11 cellular contexts compared by ENCODE assay signal in genomic region chr3:14915636-14916222, GRCh38. TPM values are rescaled to one million over a fixed set of nuclear protein-coding genes. Genes with fewer than 3 reads are reported as not detected.
DNase-seq lines count a peak whose midpoint lies in the region; ATAC-seq, FAIRE-seq and TF ChIP-seq lines count a peak whose summit lies in the region.
"Had no signal": no experiment of that assay in that cellular context is flagged by ENCODE, and none has a peak within 500 bp of the region (broad histone marks: within the 10 kb centered on the region; RNA-seq: fewer than 3 reads in every experiment).

No MANE protein-coding gene starts in this region.

- no peak overlapping the region for H2AFZ ChIP-seq in K562 (ENCODE audit: low read depth, low read length)

- WGBS in K562 (ENCODE audit: insufficient coverage, low coverage, missing lambda C conversion rate) = 3% methylated on average over 3 of the region's 3 CpGs

- TF ChIP-seq EP300 in K562 (IDR thresholded peaks at IDR 0.05; ENCODE audit: low read length) = no peak

- H3K4me3 Mint-ChIP-seq in naive thymus-derived CD8-positive, alpha-beta T cell = no peak overlapping the region
- H3K4me3 Mint-ChIP-seq: IgD-negative memory B cell had no signal

- TF ChIP-seq CTCF in K562 (IDR thresholded peaks at IDR 0.05 in 2 of 3, conservative IDR thresholded peaks at IDR 0.05 in 1 of 3; ENCODE audit: insufficient read depth in 2 of 3, low read depth in 1 of 3, low read length in 3 of 3) = peak; percentile 49 to 56 (median 53)

- peaks cover 0 to 3% (median 0%) of the 10 kb centered on the region in 4 donors for H3K4me1 Mint-ChIP-seq in naive thymus-derived CD8-positive, alpha-beta T cell
- H3K4me1 Mint-ChIP-seq: IgD-negative memory B cell had no signal

- peaks cover 16% of the 10 kb centered on the region; the same call in 1 of the 2 replicates for H4K20me1 ChIP-seq in K562 (replicated peaks; ENCODE audit: control insufficient read depth, insufficient read depth, low read length)

- ATAC-seq in K562 (peak; percentile 59; the same call in 2 of the 3 replicates), HG02870 (IDR thresholded peaks at IDR 0.05; ENCODE audit: unreplicated experiment) (no peak), GM21528 (IDR thresholded peaks at IDR 0.05; ENCODE audit: low FRiP score, unreplicated experiment) (no peak)
- peak; percentile 70 to 96 for ATAC-seq in naive thymus-derived CD8-positive, alpha-beta T cell

- H3K4me2 ChIP-seq in K562 (ENCODE audit: insufficient read depth, low read length) = no peak overlapping the region

- BruUV-seq in K562 (replicated peaks; lab: Mats Ljungman, UMichigan) = no TSS peak

- H3K4me1 ChIP-seq in K562 (replicated peaks in 1 of 2; ENCODE audit: control insufficient read depth in 2 of 2, insufficient read depth in 2 of 2, low read length in 2 of 2) = no peaks in the 10 kb centered on the region

- in situ Hi-C loops in K562 (cut with MboI) = loop anchor here (25.0 kb wide), 2 partner anchors 403 to 1253 kb away; no protein-coding TSS in a partner anchor

- CTCF ChIA-PET in K562 (lab: Yijun Ruan, JAX; ENCODE audit: low intra/inter-chr PET ratio) = no interaction called here

- no peaks in the 10 kb centered on the region for H3K9me1 ChIP-seq in K562 (ENCODE audit: control insufficient read depth, insufficient read depth, low read length)

- no peak overlapping the region for H3K4me3 ChIP-seq in Jurkat, Clone E6-1 (ENCODE audit: low read length)
- no peak overlapping the region for H3K4me3 ChIP-seq in K562
- H3K4me3 ChIP-seq: esophagus squamous epithelium had no signal

- DNase-seq in Daoy (ENCODE audit: low read depth) (peak; percentile 12), K562 (ENCODE audit: extremely low read depth in 1 of 4, low spot score in 3 of 4) (no peak)
- DNase-seq in Jurkat, Clone E6-1 (ENCODE audit: low read depth, low spot score) = peak; percentile 47
- DNase-seq in naive thymus-derived CD8-positive, alpha-beta T cell = peak in 6 of 10 donors; percentile 17 to 81 (median 31)
- no peak for DNase-seq in stimulated activated CD4-positive, alpha-beta T cell treated with anti-CD3 and anti-CD28 coated beads, Interleukin-1b, Interleukin-23, amount 100 ng/mL, for 48 hours
- DNase-seq in stimulated activated CD4-positive, alpha-beta T cell treated with anti-CD3 and anti-CD28 coated beads, Interleukin-2, amount 100 ng/mL, for 24 hours = no peak
- DNase-seq: esophagus squamous epithelium; stimulated activated CD4-positive, alpha-beta T cell treated with anti-CD3 and anti-CD28 coated beads, Interleukin-12 subunit alpha, Interleukin-12 subunit beta, amount 100 ng/mL, for 4 hours had no signal

- H3K27ac Mint-ChIP-seq in naive thymus-derived CD8-positive, alpha-beta T cell = no peak overlapping the region
- H3K27ac Mint-ChIP-seq: IgD-negative memory B cell had no signal

- no peaks in the 10 kb centered on the region for H3K36me3 Mint-ChIP-seq in naive thymus-derived CD8-positive, alpha-beta T cell
- H3K36me3 Mint-ChIP-seq: IgD-negative memory B cell had no signal

- peak; percentile 71 to 77 for TF ChIP-seq RAD21 in K562 (CRISPR knock-in tag; conservative IDR thresholded peaks at IDR 0.05 in 1 of 2, IDR thresholded peaks at IDR 0.05 in 1 of 2)

- H3K9me3 ChIP-seq in K562 (replicated peaks; ENCODE audit: control insufficient read depth, insufficient read depth, low read depth, low read length) = no peaks in the 10 kb centered on the region
- H3K9me3 ChIP-seq: esophagus squamous epithelium had no signal

- no peaks in the 10 kb centered on the region for H3K9me3 Mint-ChIP-seq in naive thymus-derived CD8-positive, alpha-beta T cell
- H3K9me3 Mint-ChIP-seq: IgD-negative memory B cell had no signal

- peak; percentile 72 for FAIRE-seq in K562 (lab: Jason Lieb, UNC)

- peaks cover 0 to 4% (median 0%) of the 10 kb centered on the region in 5 donors for H3K27me3 Mint-ChIP-seq in naive thymus-derived CD8-positive, alpha-beta T cell

- H3K9ac ChIP-seq in K562 (ENCODE audit: insufficient read depth in 1 of 2, low read depth in 2 of 2, low read length in 2 of 2) = no peak overlapping the region

- H3K27ac ChIP-seq in K562 (ENCODE audit: extremely low read depth, low read depth, low read length) = no peak overlapping the region
- H3K27ac ChIP-seq: esophagus squamous epithelium had no signal

- TF ChIP-seq POLR2A in K562 (conservative IDR thresholded peaks at IDR 0.05) = no peak

- no peaks in the 10 kb centered on the region for H3K79me2 ChIP-seq in K562 (ENCODE audit: control insufficient read depth, insufficient read depth, low read length)

- H3K27me3 ChIP-seq in K562 (ENCODE audit: control insufficient read depth in 2 of 2, insufficient read depth in 2 of 2, low read length in 2 of 2) = peaks cover 39 to 68% of the 10 kb centered on the region in 2 experiments

- no peaks in the 10 kb centered on the region for H3K36me3 ChIP-seq in K562 (ENCODE audit: control insufficient read depth, insufficient read depth, low read length)

- POLR2A ChIA-PET in K562 (lab: Yijun Ruan, JAX) = no interaction called here
- POLR2A ChIA-PET in naive thymus-derived CD8-positive, alpha-beta T cell (lab: Charles Lee) = interaction anchor here (0.7 to 1.2 kb wide), 4 partner anchors 15 to 125 kb away, joined by 3 read pairs; no protein-coding TSS in a partner anchor

- intact Hi-C loops in K562 (cut with micrococcal nuclease) = loop anchor here (1.0 kb wide), 1 partner anchor 124 kb away; no protein-coding TSS in a partner anchor

TF ChIP-seq in K562, 482 proteins besides CTCF, POLR2A, EP300 and RAD21 (continues in another document):
- TF ChIP-seq PTTG1 (tag; IDR thresholded peaks at IDR 0.05; ENCODE audit: low read depth) (no peak), HNRNPH1 (optimal IDR thresholded peaks at IDR 0.05; ENCODE audit: low read depth, low read length) (no peak), HIVEP1 (CRISPR knock-in tag; IDR thresholded peaks at IDR 0.05) (no peak), SIX5 (IDR thresholded peaks at IDR 0.05; ENCODE audit: borderline replicate concordance in 1 of 2, insufficient read depth in 1 of 2, low read depth in 1 of 2, low read length in 2 of 2) (no peak), HEY1 (CRISPR knock-in tag; IDR thresholded peaks at IDR 0.05; ENCODE audit: borderline replicate concordance) (no peak), ZBTB7A (IDR thresholded peaks at IDR 0.05; ENCODE audit: borderline replicate concordance, control insufficient read depth, low read depth, low read length) (no peak), PHF20 (IDR thresholded peaks at IDR 0.05; ENCODE audit: partially characterized antibody) (no peak), SMARCE1 (IDR thresholded peaks at IDR 0.05) (no peak), SFPQ (IDR thresholded peaks at IDR 0.05; ENCODE audit: low read depth, low read length) (no peak), COPS2 (conservative IDR thresholded peaks at IDR 0.05) (no peak), SMC3 (conservative IDR thresholded peaks at IDR 0.05; ENCODE audit: insufficient read depth, low read depth, low read length) (peak; percentile 54; the same call in 1 of the 2 replicates), ILK (tag; IDR thresholded peaks at IDR 0.05; ENCODE audit: borderline replicate concordance, low read depth) (no peak), MCM5 (IDR thresholded peaks at IDR 0.05; ENCODE audit: low read depth) (no peak), TSC22D4 (tag; IDR thresholded peaks at IDR 0.05) (no peak), ZNF644 (tag; IDR thresholded peaks at IDR 0.05; ENCODE audit: low read depth) (no peak), STAG1 (CRISPR knock-in tag; IDR thresholded peaks at IDR 0.05; ENCODE audit: borderline replicate concordance) (peak; percentile 62; the same call in 1 of the 2 replicates), RUNX1 (IDR thresholded peaks at IDR 0.05; ENCODE audit: low read depth) (no peak)

RNA-seq across cellular contexts. Expression of gene NR2C2, which starts 31.7 kb away (rescaled TPM):
- 13.4 and 13.6 TPM in 2 replicates for total RNA-seq in Daoy (2014; rRNA removed; shearing (Covaris generic))
- polyA plus RNA-seq in Jurkat, Clone E6-1 (2012; ENCODE audit: insufficient read depth, insufficient read length) = 26.7 TPM
- total RNA-seq in K562 (2011; cell fraction: chromatin; rRNA removed; ENCODE audit: low replicate concordance) = 116 and 153 TPM in 2 replicates
- total RNA-seq in K562 (2011; cell fraction: nucleolus; rRNA removed) = 54.9 and 60.4 TPM in 2 replicates
- total RNA-seq in K562 (2011; cell fraction: nucleoplasm; rRNA removed) = 99.1 and 148 TPM in 2 replicates
- 10.8 and 17.3 TPM in 2 replicates for total RNA-seq in K562 (2014; rRNA removed)
- 17.7 and 18.7 TPM in 2 replicates for total RNA-seq in K562 (2014; rRNA removed; fragmentation: Illumina TruSeq; extraction: Trizol)
- total RNA-seq in K562 (2015; rRNA removed; fragmentation: Illumina TruSeq; extraction: Trizol) = 14.6 and 15.8 TPM in 2 replicates
- total RNA-seq in K562 (2021) = 32.9 and 33.0 TPM in 2 replicates
- polyA plus RNA-seq in K562 (2011; rRNA removed) = 17.3 and 21.8 TPM in 2 replicates
- 7.9 and 12.6 TPM in 2 replicates for polyA plus RNA-seq in K562 (2011; cell fraction: cytosol; rRNA removed)
- 117 and 123 TPM in 2 replicates for polyA plus RNA-seq in K562 (2011; cell fraction: nucleus; rRNA removed)
- 21.1 and 35.7 TPM in 2 replicates for polyA plus RNA-seq in K562 (2012)
- polyA plus RNA-seq in K562 (2014; fragmentation: Illumina TruSeq; extraction: Trizol) = 20.4 and 22.3 TPM in 2 replicates
- 1 to 10 TPM; 6.1 to 6.4 TPM for polyA plus RNA-seq in K562 (2014; fragmentation: Nextera tagmentation; extraction: Ambion mirVana)
- polyA plus RNA-seq in K562 (2014; rRNA removed) = 13.9 and 18.0 TPM in 2 replicates
- 24.6 and 33.6 TPM in 2 replicates for polyA minus RNA-seq in K562 (2011; rRNA and poly(A)+ RNA removed)
- 17.3 and 23.8 TPM in 2 replicates for polyA minus RNA-seq in K562 (2011; cell fraction: cytosol; rRNA and poly(A)+ RNA removed)
- 50.1 and 65.4 TPM in 2 replicates for polyA minus RNA-seq in K562 (2011; cell fraction: nucleus; rRNA and poly(A)+ RNA removed)
- total RNA-seq in naive thymus-derived CD8-positive, alpha-beta T cell = 100 to 1,000 TPM in 1 of 2 experiments, 10 to 100 TPM in 1; 94.5 to 110 TPM
- polyA plus RNA-seq in naive thymus-derived CD8-positive, alpha-beta T cell = 10 to 100 TPM; 10.1 to 19.3 (median 13.7) TPM

Comparison
In these comparisons a context has a peak if more than half of its experiments do, and no peak if none do; other contexts are left out.
1. DNase-seq: peak in Daoy (single experiment), Jurkat, Clone E6-1 (single experiment) and naive thymus-derived CD8-positive, alpha-beta T cell (6 of 10); none in K562 (0 of 4), stimulated activated CD4-positive, alpha-beta T cell treated with anti-CD3 and anti-CD28 coated beads, Interleukin-1b, Interleukin-23, amount 100 ng/mL, for 48 hours (single experiment) and stimulated activated CD4-positive, alpha-beta T cell treated with anti-CD3 and anti-CD28 coated beads, Interleukin-2, amount 100 ng/mL, for 24 hours (0 of 2).
2. ATAC-seq: peak in K562 (single experiment) and naive thymus-derived CD8-positive, alpha-beta T cell (2 of 2); none in HG02870 (single experiment) and GM21528 (single experiment).